Comparison of ENCODE assay signal across 9 cellular contexts in genomic region chr19:55720214-55720746, GRCh38. TPM values are rescaled to one million over a fixed set of nuclear protein-coding genes. Genes with fewer than 3 reads are reported as not detected.
"Had no signal": no experiment of that assay in that cellular context is flagged by ENCODE, and none has a peak within 500 bp of the region (broad histone marks: within the 10 kb centered on the region; RNA-seq: fewer than 3 reads in every experiment).

No MANE protein-coding gene starts in this region.

- H3K4me3 ChIP-seq: GM12878 had no signal

- DNase-seq: GDM1, GF-D8 had no signal

- ATAC-seq: GM12878 had no signal

- FAIRE-seq: G401.6, GM12878, GM12891, GM12892, GM18507, GM19239 had no signal

RNA-seq across cellular contexts. Expression of gene NLRP9, which starts 17.9 kb away (rescaled TPM):
- total RNA-seq: G401, GM12878 had no signal
- polyA plus RNA-seq: GM12878 had no signal

RNA-seq across cellular contexts. Expression of gene RFPL4A, which starts 38.6 kb away (rescaled TPM):
- total RNA-seq: GM12878 had no signal

RNA-seq across cellular contexts. Expression of gene RFPL4AL1, which starts 48.6 kb away (rescaled TPM):
- total RNA-seq: GM12878 had no signal
- polyA plus RNA-seq: GM12878 had no signal
